ENCODE assay signal across 20 cellular contexts in the genomic region with DNA sequence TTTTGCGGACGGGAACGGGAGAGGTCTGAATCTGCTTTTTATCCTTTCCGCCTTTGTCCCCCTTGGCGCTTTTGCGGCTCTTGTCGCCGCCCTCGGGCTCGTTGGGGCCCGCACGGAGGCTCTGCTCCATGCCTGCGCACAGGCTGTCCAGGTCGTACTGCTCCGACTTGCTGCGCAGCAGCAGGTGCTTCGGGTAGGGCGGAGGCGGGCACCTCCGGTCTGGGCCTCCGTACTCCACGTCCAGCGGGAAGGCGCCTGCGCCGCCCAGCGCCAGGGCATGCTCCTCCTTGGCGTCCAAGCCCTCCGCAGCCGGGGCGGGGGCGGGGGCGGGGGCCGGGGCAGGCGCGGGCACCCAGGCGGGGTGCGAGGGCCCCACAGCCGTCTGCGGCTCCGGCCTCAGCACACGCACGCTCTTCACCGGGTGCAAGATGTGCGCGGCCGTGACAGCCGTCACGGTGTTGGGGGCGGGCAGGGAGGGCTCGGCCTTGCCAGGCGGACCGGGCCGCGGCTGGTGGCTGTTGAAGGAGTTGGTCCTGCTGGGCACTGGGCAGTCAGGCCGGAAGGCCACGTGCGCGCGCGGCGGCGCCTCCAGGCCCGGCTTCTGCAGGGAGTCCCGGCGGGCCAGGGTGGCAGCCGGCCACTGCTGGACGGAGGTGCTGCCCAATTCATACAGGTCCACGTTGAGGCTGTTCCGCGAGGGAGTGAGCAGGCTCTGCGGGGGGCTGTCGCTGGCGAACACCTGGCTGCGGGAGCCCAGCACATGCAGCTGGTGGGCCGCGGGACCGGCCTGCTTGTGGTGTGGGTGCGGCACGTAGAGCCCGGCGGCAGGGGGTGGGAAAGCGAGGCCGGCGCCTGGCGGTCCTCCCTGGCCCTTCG.
DNase-seq lines count a peak whose midpoint lies in the region; ATAC-seq and TF ChIP-seq lines count a peak whose summit lies in the region.
"Had no signal": no experiment of that assay in that cellular context is flagged by ENCODE, and none has a peak within 500 bp of the region (broad histone marks: within the 10 kb centered on the region; RNA-seq: fewer than 3 reads in every experiment).

No MANE protein-coding gene starts in this region.

- H3K27me3 Mint-ChIP-seq in type B pancreatic cell: no peaks in the 10 kb centered on the region
- H3K27me3 Mint-ChIP-seq: B cell had no signal

- peaks cover 28% of the 10 kb centered on the region for H3K36me3 Mint-ChIP-seq in type B pancreatic cell
- H3K36me3 Mint-ChIP-seq: CD8-positive, alpha-beta T cell had no signal

- H3K27ac Mint-ChIP-seq in type B pancreatic cell: no peak overlapping the region
- H3K27ac Mint-ChIP-seq: B cell; CD8-positive, alpha-beta T cell; HFFc6 had no signal

- no peak for TF ChIP-seq CTCF in GM10266 (IDR thresholded peaks at IDR 0.05; ENCODE audit: control insufficient read depth, insufficient read depth, low read depth, missing control alignments)
- no peak for TF ChIP-seq CTCF in type B pancreatic cell (conservative IDR thresholded peaks at IDR 0.05)

- H3K4me3 Mint-ChIP-seq in type B pancreatic cell: no peak overlapping the region
- H3K4me3 Mint-ChIP-seq: B cell; CD8-positive, alpha-beta T cell; HFFc6 had no signal

- ATAC-seq in left cardiac atrium: peak; percentile 7 to 18
- no peak for ATAC-seq in left ventricle myocardium superior
- peak; percentile 11 for ATAC-seq in left lobe of liver
- no peak for ATAC-seq in HG02840 (IDR thresholded peaks at IDR 0.05; ENCODE audit: low FRiP score, unreplicated experiment)
- ATAC-seq: CD8-positive, alpha-beta T cell; GM12878; HCT116; HepG2 had no signal

- intact Hi-C loops in left cardiac atrium (cut with DNase I): no loop called here
- intact Hi-C loops in left ventricle myocardium superior (cut with micrococcal nuclease): no loop called here

- no peaks in the 10 kb centered on the region for H3K9me3 Mint-ChIP-seq in type B pancreatic cell
- H3K9me3 Mint-ChIP-seq: CD8-positive, alpha-beta T cell; HFFc6 had no signal

- DNase-seq in left cardiac atrium: no peak
- no peak for DNase-seq in left ventricle myocardium superior
- peak; percentile 11 for DNase-seq in GM10266 (ENCODE audit: extremely low spot score)
- DNase-seq in left lobe of liver (ENCODE audit: low spot score): no peak
- DNase-seq in type B pancreatic cell (ENCODE audit: extremely low spot score, unreplicated experiment): peak; percentile 64
- DNase-seq in HT-29 (ENCODE audit: low spot score): no peak
- no peak for DNase-seq in kidney glomerular epithelial cell (lab: John Stamatoyannopoulos, UW)
- DNase-seq: 8988T; Calu3; CD8-positive, alpha-beta T cell; DMS79 treated with DMSO at 0.1 percent for 48 hours; GF-D8; GOT3; H7; HFFc6 had no signal

- H3K4me1 Mint-ChIP-seq in type B pancreatic cell (ENCODE audit: unreplicated experiment): no peaks in the 10 kb centered on the region
- H3K4me1 Mint-ChIP-seq: B cell had no signal

Comparison
In these comparisons a context has a peak if more than half of its experiments do, and no peak if none do; other contexts are left out.
1. ATAC-seq: peak in left cardiac atrium (2 of 2) and left lobe of liver (single experiment); none in left ventricle myocardium superior (single experiment) and HG02840 (single experiment).
2. DNase-seq: peak in GM10266 (single experiment) and type B pancreatic cell (single experiment); none in left cardiac atrium (single experiment), left ventricle myocardium superior (single experiment), left lobe of liver (single experiment), HT-29 (single experiment) and kidney glomerular epithelial cell (single experiment).